Comparison of ENCODE assay signal across 1 cellular context in the genomic region with DNA sequence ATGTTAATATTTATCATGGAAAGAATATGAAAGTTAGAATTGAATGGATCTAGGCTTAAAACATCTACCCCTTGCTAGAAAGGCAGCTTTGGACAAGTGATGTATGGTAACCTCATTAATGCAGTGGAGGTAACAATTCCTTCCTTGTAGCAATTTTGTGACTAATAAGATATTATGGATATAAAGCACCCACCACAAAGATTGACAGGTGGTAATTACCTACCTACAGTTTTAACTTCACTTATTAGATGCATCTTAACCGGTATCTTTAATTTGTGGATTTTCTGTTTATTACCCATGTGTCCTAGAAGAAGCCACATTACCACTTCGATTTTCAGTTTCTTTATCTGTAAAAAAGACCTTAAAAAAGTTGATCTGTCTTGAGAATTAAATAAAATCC.
TF ChIP-seq lines count a peak whose summit lies in the region.

No MANE protein-coding gene starts in this region.

TF ChIP-seq in GM12878, 131 proteins besides CTCF, POLR2A, EP300 and RAD21 (continued from another document):
- TF ChIP-seq, protein P1, sequence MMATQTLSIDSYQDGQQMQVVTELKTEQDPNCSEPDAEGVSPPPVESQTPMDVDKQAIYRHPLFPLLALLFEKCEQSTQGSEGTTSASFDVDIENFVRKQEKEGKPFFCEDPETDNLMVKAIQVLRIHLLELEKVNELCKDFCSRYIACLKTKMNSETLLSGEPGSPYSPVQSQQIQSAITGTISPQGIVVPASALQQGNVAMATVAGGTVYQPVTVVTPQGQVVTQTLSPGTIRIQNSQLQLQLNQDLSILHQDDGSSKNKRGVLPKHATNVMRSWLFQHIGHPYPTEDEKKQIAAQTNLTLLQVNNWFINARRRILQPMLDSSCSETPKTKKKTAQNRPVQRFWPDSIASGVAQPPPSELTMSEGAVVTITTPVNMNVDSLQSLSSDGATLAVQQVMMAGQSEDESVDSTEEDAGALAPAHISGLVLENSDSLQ (IDR thresholded peaks at IDR 0.05): peak; percentile 77
- no peak for TF ChIP-seq JUNB (IDR thresholded peaks at IDR 0.05)
- TF ChIP-seq IKZF1 (conservative IDR thresholded peaks at IDR 0.05): peak; percentile 36
- TF ChIP-seq IKZF2 (IDR thresholded peaks at IDR 0.05): peak in 1 of 2 experiments; percentile 41; a peak in 1 of 4 replicates
- 0 out of 2 replicates have a peak, but pooled peaks have one; percentile 14 for TF ChIP-seq ATF7 (IDR thresholded peaks at IDR 0.05; ENCODE audit: low read depth)
- no peak for TF ChIP-seq NR2F1 (conservative IDR thresholded peaks at IDR 0.05)
TF ChIP-seq in GM12878: peak in this region for 6.
